ENCODE assay signal across 11 cellular contexts in genomic region chr4:42633605-42634388, GRCh38. TPM values are rescaled to one million over a fixed set of nuclear protein-coding genes. Genes with fewer than 3 reads are reported as not detected.
A peak's percentile ranks its signal among the peaks of the same experiment; 100 is the strongest.
DNase-seq lines count a peak whose midpoint lies in the region; ATAC-seq, FAIRE-seq and TF ChIP-seq lines count a peak whose summit lies in the region.
"Had no signal": no experiment of that assay in that cellular context is flagged by ENCODE, and none has a peak within 500 bp of the region (broad histone marks: within the 10 kb centered on the region; RNA-seq: fewer than 3 reads in every experiment).

No MANE protein-coding gene starts in this region.

- H3K79me1 ChIP-seq in mesenchymal stem cell (replicated peaks; ENCODE audit: low read length, poor library complexity, severe bottlenecking): no peaks in the 10 kb centered on the region

- no peak overlapping the region for H2AK5ac ChIP-seq in mesenchymal stem cell (ENCODE audit: low read length, severe bottlenecking)

- no peak overlapping the region for H4K91ac ChIP-seq in mesenchymal stem cell (ENCODE audit: low read length)

- CTCF ChIA-PET in CD8-positive, alpha-beta memory T cell (lab: Charles Lee): interaction anchor here (1.5 kb wide), 1 partner anchor 10 kb away, joined by 6 read pairs; no protein-coding TSS in a partner anchor

- no peak overlapping the region for H3K23ac ChIP-seq in mesenchymal stem cell (ENCODE audit: low read length in 2 of 2)

- POLR2A ChIA-PET in CD8-positive, alpha-beta memory T cell (lab: Charles Lee): no interaction called here

- no peak for DNase-seq in CD8-positive, alpha-beta memory T cell
- DNase-seq in small intestine (no peak), breast epithelium (ENCODE audit: low spot score in 2 of 2) (no peak), mesenchymal stem cell (no peak), lower leg skin (ENCODE audit: low spot score in 2 of 2) (no peak)
- DNase-seq: activated CD4-positive, CD25-positive, alpha-beta regulatory T cell; brain microvascular endothelial cell; testis had no signal

- intact Hi-C loops in breast epithelium (cut with DNase I; ENCODE audit: low total_unique reads) (no loop called here), lower leg skin (cut with DNase I; ENCODE audit: low total_unique reads) (no loop called here)

- H2BK12ac ChIP-seq in mesenchymal stem cell (ENCODE audit: low read length in 2 of 2): no peak overlapping the region

- no peak overlapping the region for H2BK15ac ChIP-seq in mesenchymal stem cell (ENCODE audit: low read depth, poor library complexity, severe bottlenecking)

- no peaks in the 10 kb centered on the region for H3K9me3 Mint-ChIP-seq in CD8-positive, alpha-beta memory T cell
- peaks cover 6% of the 10 kb centered on the region for H3K9me3 Mint-ChIP-seq in T-helper 1 cell treated with Interleukin-12 subunit alpha and Interleukin-12 subunit beta and Interleukin-4 antibody, amounts not matched to agents 30 μg/mL and 1 μg/mL, for 36 hours

- H3K4me3 ChIP-seq in CD8-positive, alpha-beta memory T cell (ENCODE audit: low read length): no peak overlapping the region
- H3K4me3 ChIP-seq in small intestine (ENCODE audit: low read depth in 1 of 2, low read length in 2 of 2): no peak overlapping the region
- no peak overlapping the region for H3K4me3 ChIP-seq in breast epithelium
- H3K4me3 ChIP-seq in mesenchymal stem cell (ENCODE audit: insufficient read depth in 1 of 2, low read depth in 1 of 2, low read length in 2 of 2): no peak overlapping the region
- no peak overlapping the region for H3K4me3 ChIP-seq in lower leg skin (ENCODE audit: low read depth, poor library complexity, severe bottlenecking)
- H3K4me3 ChIP-seq: testis had no signal

- no peak overlapping the region for H3K14ac ChIP-seq in mesenchymal stem cell (ENCODE audit: low read length in 2 of 2)

- no peak overlapping the region for H3K9ac ChIP-seq in mesenchymal stem cell (ENCODE audit: low read length)

- TF ChIP-seq POLR2A in breast epithelium (IDR thresholded peaks at IDR 0.05): no peak
- TF ChIP-seq POLR2A in lower leg skin (IDR thresholded peaks at IDR 0.05): no peak

- no peak overlapping the region for H4K8ac ChIP-seq in mesenchymal stem cell (ENCODE audit: low read length)

- no peak overlapping the region for H2BK120ac ChIP-seq in mesenchymal stem cell (ENCODE audit: low read depth, low read length)

- no peak overlapping the region for H2AFZ ChIP-seq in mesenchymal stem cell (ENCODE audit: low read depth, low read length)

- H3K4me1 ChIP-seq in CD8-positive, alpha-beta memory T cell (ENCODE audit: insufficient read depth, low read length): peaks cover 46% of the 10 kb centered on the region
- H3K4me1 ChIP-seq in small intestine (ENCODE audit: control insufficient read depth in 2 of 2, insufficient read depth in 1 of 2, low read depth in 1 of 2, low read length in 1 of 2) (peaks cover 4 to 7% of the 10 kb centered on the region in 2 donors), breast epithelium (no peaks in the 10 kb centered on the region), mesenchymal stem cell (ENCODE audit: control insufficient read depth, insufficient read depth, low read depth, low read length) (no peaks in the 10 kb centered on the region)
- H3K4me1 ChIP-seq: testis had no signal

- no peak overlapping the region for H3K18ac ChIP-seq in mesenchymal stem cell (ENCODE audit: low read depth in 1 of 2, low read length in 2 of 2)

- H3K27me3 ChIP-seq in CD8-positive, alpha-beta memory T cell (ENCODE audit: insufficient read depth, low read length, poor library complexity, severe bottlenecking): no peaks in the 10 kb centered on the region
- H3K27me3 ChIP-seq in small intestine (ENCODE audit: control insufficient read depth in 2 of 2, insufficient read depth in 2 of 2, low read length in 2 of 2) (no peaks in the 10 kb centered on the region), breast epithelium (no peaks in the 10 kb centered on the region), mesenchymal stem cell (ENCODE audit: control insufficient read depth in 1 of 2, insufficient read depth in 1 of 2, low read length in 2 of 2) (peaks cover 6 to 19% of the 10 kb centered on the region in 2 experiments)
- H3K27me3 ChIP-seq: brain microvascular endothelial cell, testis had no signal

- no peak overlapping the region for H2BK5ac ChIP-seq in mesenchymal stem cell (ENCODE audit: low read depth, low read length, poor library complexity, severe bottlenecking)

- no peak overlapping the region for H3K4me2 ChIP-seq in mesenchymal stem cell (ENCODE audit: low read length, poor library complexity, severe bottlenecking)

- H3K4me1 Mint-ChIP-seq in CD8-positive, alpha-beta memory T cell: peaks cover 64 to 94% (median 80%) of the 10 kb centered on the region in 3 donors
- H3K4me1 Mint-ChIP-seq in T-helper 1 cell treated with Interleukin-12 subunit alpha and Interleukin-12 subunit beta and Interleukin-4 antibody, amounts not matched to agents 30 μg/mL and 1 μg/mL, for 36 hours (ENCODE audit: low read depth): peaks cover 27% of the 10 kb centered on the region

- no peaks in the 10 kb centered on the region for H3K9me3 ChIP-seq in CD8-positive, alpha-beta memory T cell (ENCODE audit: low read length)
- H3K9me3 ChIP-seq in small intestine (ENCODE audit: control insufficient read depth, low read depth) (no peaks in the 10 kb centered on the region), breast epithelium (no peaks in the 10 kb centered on the region), mesenchymal stem cell (ENCODE audit: control insufficient read depth, low read length) (no peaks in the 10 kb centered on the region)
- H3K9me3 ChIP-seq: testis had no signal

- H3K27ac ChIP-seq in CD8-positive, alpha-beta memory T cell (ENCODE audit: low read depth, low read length): no peak overlapping the region
- H3K27ac ChIP-seq in small intestine (ENCODE audit: low read depth in 1 of 2, low read length in 1 of 2) (no peak overlapping the region), breast epithelium (no peak overlapping the region), mesenchymal stem cell (ENCODE audit: low read length, poor library complexity, severe bottlenecking) (no peak overlapping the region)
- H3K27ac ChIP-seq: brain microvascular endothelial cell, testis had no signal

- TF ChIP-seq CTCF in breast epithelium (IDR thresholded peaks at IDR 0.05) (no peak), lower leg skin (IDR thresholded peaks at IDR 0.05) (no peak)

- H3K36me3 ChIP-seq in CD8-positive, alpha-beta memory T cell (ENCODE audit: insufficient read depth, low read length): no peaks in the 10 kb centered on the region
- no peaks in the 10 kb centered on the region for H3K36me3 ChIP-seq in small intestine (ENCODE audit: control insufficient read depth in 2 of 2, insufficient read depth in 2 of 2, low read length in 2 of 2)
- no peaks in the 10 kb centered on the region for H3K36me3 ChIP-seq in breast epithelium
- no peaks in the 10 kb centered on the region for H3K36me3 ChIP-seq in mesenchymal stem cell (ENCODE audit: control insufficient read depth in 1 of 2, insufficient read depth in 2 of 2, low read depth in 1 of 2, low read length in 2 of 2)
- H3K36me3 ChIP-seq: brain microvascular endothelial cell had no signal

- whole genome bisulfite sequencing in small intestine, 3 donors: 74 to 90% (median 81%) methylated on average over 5 of the region's 5 CpGs
- WGBS in mesenchymal stem cell: 66% methylated on average over 4 of the region's 5 CpGs
- 68 to 70% methylated on average over 5 of the region's 5 CpGs for WGBS in lower leg skin, 2 donors

- H3K36me3 Mint-ChIP-seq in CD8-positive, alpha-beta memory T cell: peaks cover 0 to 4% (median 3%) of the 10 kb centered on the region in 3 donors
- H3K36me3 Mint-ChIP-seq in T-helper 1 cell treated with Interleukin-12 subunit alpha and Interleukin-12 subunit beta and Interleukin-4 antibody, amounts not matched to agents 30 μg/mL and 1 μg/mL, for 36 hours (ENCODE audit: low read depth): peaks cover 8% of the 10 kb centered on the region

- peak; percentile 56 for ATAC-seq in GM19023 (IDR thresholded peaks at IDR 0.05; ENCODE audit: unreplicated experiment)
- peak; percentile 67 for ATAC-seq in HG02852 (IDR thresholded peaks at IDR 0.05; ENCODE audit: unreplicated experiment)

- H3K4me3 Mint-ChIP-seq in CD8-positive, alpha-beta memory T cell: peak overlapping the region in 1 of 7 donors; percentile 69
- no peak overlapping the region for H3K4me3 Mint-ChIP-seq in T-helper 1 cell treated with Interleukin-12 subunit alpha and Interleukin-12 subunit beta and Interleukin-4 antibody, amounts not matched to agents 30 μg/mL and 1 μg/mL, for 36 hours

- H3K27me3 Mint-ChIP-seq in CD8-positive, alpha-beta memory T cell: no peaks in the 10 kb centered on the region
- H3K27me3 Mint-ChIP-seq in T-helper 1 cell treated with Interleukin-12 subunit alpha and Interleukin-12 subunit beta and Interleukin-4 antibody, amounts not matched to agents 30 μg/mL and 1 μg/mL, for 36 hours (ENCODE audit: low read depth): no peaks in the 10 kb centered on the region

- no peak for FAIRE-seq in small intestine (lab: Jason Lieb, UNC)

- H3K4ac ChIP-seq in mesenchymal stem cell (ENCODE audit: low read depth in 1 of 2, low read length in 2 of 2): no peak overlapping the region

- H3K27ac Mint-ChIP-seq in CD8-positive, alpha-beta memory T cell: peak overlapping the region in 5 of 8 donors; percentile 1 to 88 (median 25)
- H3K27ac Mint-ChIP-seq in T-helper 1 cell treated with Interleukin-12 subunit alpha and Interleukin-12 subunit beta and Interleukin-4 antibody, amounts not matched to agents 30 μg/mL and 1 μg/mL, for 36 hours: peak overlapping the region; percentile 53

RNA-seq across cellular contexts. Expression of gene ATP8A1, which starts 23.1 kb away (rescaled TPM):
- total RNA-seq in CD8-positive, alpha-beta memory T cell: 10 to 100 TPM; 23.3 to 24.4 TPM
- polyA plus RNA-seq in CD8-positive, alpha-beta memory T cell: 13.8 TPM
- 10 to 100 TPM in 1 of 3 donors, 1 to 10 TPM in 2; 5.1 to 11.4 (median 7.4) TPM for polyA plus RNA-seq in small intestine
- total RNA-seq in breast epithelium (10 to 100 TPM; 12.2 to 17.0 (median 14.8) TPM), lower leg skin (10 to 100 TPM in 1 of 4 donors, 1 to 10 TPM in 3; 4.9 to 13.8 (median 5.2) TPM)
- polyA plus RNA-seq in mesenchymal stem cell (2013, experiment 1 of 2): 0.43 TPM
- 0.36 TPM for polyA plus RNA-seq in mesenchymal stem cell (2013, experiment 2 of 2)
